Comparison of ENCODE assay signal across 8 cellular contexts in the genomic region with DNA sequence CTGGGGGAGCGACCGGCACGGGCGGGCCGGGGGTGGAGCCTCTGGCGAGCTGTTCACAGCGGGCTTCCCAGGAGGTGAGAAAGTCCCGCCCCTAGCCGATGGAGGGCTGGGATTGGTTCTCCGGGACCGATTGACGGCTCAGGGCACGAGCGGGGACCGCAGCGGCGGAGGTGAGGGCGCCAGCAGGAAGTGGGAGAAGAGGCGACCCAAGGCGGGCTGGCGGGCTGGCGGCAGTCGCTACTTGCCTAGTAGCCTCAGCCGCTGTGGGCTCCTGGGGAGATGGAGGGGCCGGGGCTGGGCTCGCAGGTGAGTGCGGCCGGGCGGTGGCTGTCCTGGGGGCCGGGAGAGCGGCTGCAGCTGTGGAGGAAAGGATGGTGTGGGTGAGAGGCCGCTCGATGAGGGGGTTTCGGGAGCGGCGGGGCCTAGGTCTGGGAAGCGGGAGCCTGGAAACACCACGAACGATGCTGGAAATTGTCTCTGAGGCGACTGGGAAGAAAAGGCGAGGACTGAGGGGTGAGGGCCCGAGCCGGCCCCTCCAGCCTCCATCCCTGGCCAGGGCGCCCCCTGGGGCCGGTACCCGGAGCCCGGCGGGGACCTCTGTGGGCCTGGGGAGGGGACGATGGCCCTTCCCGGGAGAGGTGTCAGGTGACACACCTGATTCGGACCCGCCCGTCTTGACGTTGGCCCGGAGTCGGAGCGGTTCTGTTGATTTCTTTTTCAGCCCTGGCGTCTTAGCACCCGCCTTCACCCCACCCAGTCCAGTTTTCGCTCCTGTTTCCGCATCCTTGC. TPM values are rescaled to one million over a fixed set of nuclear protein-coding genes. Genes with fewer than 3 reads are reported as not detected.
DNase-seq lines count a peak whose midpoint lies in the region; ATAC-seq and TF ChIP-seq lines count a peak whose summit lies in the region.

A gene with protein sequence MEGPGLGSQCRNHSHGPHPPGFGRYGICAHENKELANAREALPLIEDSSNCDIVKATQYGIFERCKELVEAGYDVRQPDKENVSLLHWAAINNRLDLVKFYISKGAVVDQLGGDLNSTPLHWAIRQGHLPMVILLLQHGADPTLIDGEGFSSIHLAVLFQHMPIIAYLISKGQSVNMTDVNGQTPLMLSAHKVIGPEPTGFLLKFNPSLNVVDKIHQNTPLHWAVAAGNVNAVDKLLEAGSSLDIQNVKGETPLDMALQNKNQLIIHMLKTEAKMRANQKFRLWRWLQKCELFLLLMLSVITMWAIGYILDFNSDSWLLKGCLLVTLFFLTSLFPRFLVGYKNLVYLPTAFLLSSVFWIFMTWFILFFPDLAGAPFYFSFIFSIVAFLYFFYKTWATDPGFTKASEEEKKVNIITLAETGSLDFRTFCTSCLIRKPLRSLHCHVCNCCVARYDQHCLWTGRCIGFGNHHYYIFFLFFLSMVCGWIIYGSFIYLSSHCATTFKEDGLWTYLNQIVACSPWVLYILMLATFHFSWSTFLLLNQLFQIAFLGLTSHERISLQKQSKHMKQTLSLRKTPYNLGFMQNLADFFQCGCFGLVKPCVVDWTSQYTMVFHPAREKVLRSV (plus strand): TSS at position 198 of the 789 bp plus-strand sequence. CDS start 82 bp downstream, at position 280.

- peaks cover 0 to 2% (median 0%) of the 10 kb centered on the region in 3 donors for H3K9me3 Mint-ChIP-seq in IgD-negative memory B cell

- H4K20me1 ChIP-seq in OCI-LY7 (ENCODE audit: insufficient read depth, low read length): peaks cover 17% of the 10 kb centered on the region; the same call in 1 of the 2 replicates

- no peaks in the 10 kb centered on the region for H3K9me2 ChIP-seq in OCI-LY7 (ENCODE audit: insufficient read depth, low read length)

- no peaks in the 10 kb centered on the region for H3K9me3 ChIP-seq in OCI-LY7 (ENCODE audit: low read length)
- H3K9me3 ChIP-seq in mucosa of rectum (ENCODE audit: control insufficient read depth in 2 of 2, low read length in 2 of 2): no peaks in the 10 kb centered on the region

- ATAC-seq in GM21576 (IDR thresholded peaks at IDR 0.05; ENCODE audit: unreplicated experiment): peak; percentile 100

- H3K27me3 ChIP-seq in mucosa of rectum (ENCODE audit: control insufficient read depth in 2 of 2, insufficient read depth in 2 of 2, low read length in 2 of 2): no peaks in the 10 kb centered on the region

- H3K27ac Mint-ChIP-seq in IgD-negative memory B cell: peak within 1 kb of the TSS; percentile 79 to 94 (median 87)

- H3K4me1 ChIP-seq in OCI-LY7 (ENCODE audit: insufficient read depth, low read length, poor library complexity, severe bottlenecking) (peaks cover 21% of the 10 kb centered on the region), mucosa of rectum (ENCODE audit: control insufficient read depth in 2 of 2, insufficient read depth in 2 of 2, low read length in 2 of 2) (peaks cover 7 to 21% of the 10 kb centered on the region in 2 donors)

- POLR2A ChIA-PET in OCI-LY7 (lab: Charles Lee): no interaction called here

- no peaks in the 10 kb centered on the region for H3K27me3 Mint-ChIP-seq in IgD-negative memory B cell

- H3K4me3 ChIP-seq in OCI-LY7 (ENCODE audit: low read depth, low read length, poor library complexity, severe bottlenecking) (peak within 1 kb of the TSS; percentile 95), epithelial cell of proximal tubule (ENCODE audit: low read depth, low read length) (peak within 1 kb of the TSS; percentile 89), mucosa of rectum (ENCODE audit: low read length in 2 of 2) (peak within 1 kb of the TSS; percentile 81 to 89)

- peaks cover 34 to 38% (median 37%) of the 10 kb centered on the region in 3 donors for H3K4me1 Mint-ChIP-seq in IgD-negative memory B cell

- peak; percentile 67 for TF ChIP-seq CTCF in OCI-LY7 (conservative IDR thresholded peaks at IDR 0.05; ENCODE audit: low read length)
- peak; percentile 57 for TF ChIP-seq CTCF in epithelial cell of proximal tubule (conservative IDR thresholded peaks at IDR 0.05; ENCODE audit: low read depth, low read length)

- peak within 1 kb of the TSS; percentile 90 to 95 for H3K9ac ChIP-seq in mucosa of rectum (ENCODE audit: low read depth in 1 of 2, low read length in 2 of 2)

- H3K36me3 ChIP-seq in OCI-LY7 (ENCODE audit: insufficient read depth, low read length) (peaks cover 16% of the 10 kb centered on the region), mucosa of rectum (ENCODE audit: control insufficient read depth in 2 of 2, insufficient read depth in 2 of 2, low read length in 2 of 2) (peaks cover 0 to 3% of the 10 kb centered on the region in 2 donors)

- no TSS peak for BruUV-seq in OCI-LY7 (replicated peaks; lab: Mats Ljungman, UMichigan)

- intact Hi-C loops in OCI-LY7 (cut with micrococcal nuclease; ENCODE audit: unreplicated experiment): loop anchor here (5.0 kb wide), 2 partner anchors 125 to 320 kb away; a partner anchor contains a TSS

- peaks cover 1% of the 10 kb centered on the region for H3K36me3 Mint-ChIP-seq in IgD-negative memory B cell

- DNase-seq in DMS53 treated with DMSO at 0.1 percent for 48 hours (lab: John Stamatoyannopoulos, UW; ENCODE audit: unreplicated experiment) (peak; percentile 90), OCI-LY7 (ENCODE audit: low spot score) (peak; percentile 95), activated T-cell treated with anti-CD3 and anti-CD28 coated beads for 1 hour (ENCODE audit: low read depth) (peak; percentile 91), epithelial cell of proximal tubule (ENCODE audit: low read depth) (no peak)
- peak; percentile 91 to 93 for DNase-seq in stimulated activated CD8-positive, alpha-beta memory T cell treated with anti-CD3 and anti-CD28 coated beads, Interleukin-4, amount 100 ng/mL, for 4 hours (ENCODE audit: low read depth in 2 of 2, low spot score in 1 of 2)

- CTCF ChIA-PET in OCI-LY7 (lab: Charles Lee; ENCODE audit: unreplicated experiment): no interaction called here

- H3K4me3 Mint-ChIP-seq in IgD-negative memory B cell: peak within 1 kb of the TSS; percentile 93 to 98 (median 97)

- H3K27ac ChIP-seq in OCI-LY7 (ENCODE audit: low read depth, low read length, poor library complexity, severe bottlenecking) (peak within 1 kb of the TSS; percentile 47), mucosa of rectum (ENCODE audit: low read depth in 2 of 2, low read length in 2 of 2) (peak within 1 kb of the TSS; percentile 94 to 96)

- H3K4me2 ChIP-seq in OCI-LY7 (ENCODE audit: low read length): peak within 1 kb of the TSS; percentile 95

- H3K79me2 ChIP-seq in OCI-LY7 (ENCODE audit: insufficient read depth, low read depth, low read length): peaks cover 17% of the 10 kb centered on the region

- peak within 1 kb of the TSS; percentile 90 for H2AFZ ChIP-seq in OCI-LY7 (ENCODE audit: low read length)

RNA-seq across cellular contexts. Expression of the gene that starts here (rescaled TPM):
- 8.2 TPM for polyA plus RNA-seq in IgD-negative memory B cell
- 23.3 and 25.0 TPM in 2 replicates for total RNA-seq in OCI-LY7 (2014; rRNA removed; shearing (Covaris generic))
- total RNA-seq in OCI-LY7 (2022): 26.1 and 28.1 TPM in 2 replicates
- 22.0 and 31.9 TPM in 2 replicates for total RNA-seq in epithelial cell of proximal tubule
